1 cellular context compared by ENCODE assay signal in the genomic region with DNA sequence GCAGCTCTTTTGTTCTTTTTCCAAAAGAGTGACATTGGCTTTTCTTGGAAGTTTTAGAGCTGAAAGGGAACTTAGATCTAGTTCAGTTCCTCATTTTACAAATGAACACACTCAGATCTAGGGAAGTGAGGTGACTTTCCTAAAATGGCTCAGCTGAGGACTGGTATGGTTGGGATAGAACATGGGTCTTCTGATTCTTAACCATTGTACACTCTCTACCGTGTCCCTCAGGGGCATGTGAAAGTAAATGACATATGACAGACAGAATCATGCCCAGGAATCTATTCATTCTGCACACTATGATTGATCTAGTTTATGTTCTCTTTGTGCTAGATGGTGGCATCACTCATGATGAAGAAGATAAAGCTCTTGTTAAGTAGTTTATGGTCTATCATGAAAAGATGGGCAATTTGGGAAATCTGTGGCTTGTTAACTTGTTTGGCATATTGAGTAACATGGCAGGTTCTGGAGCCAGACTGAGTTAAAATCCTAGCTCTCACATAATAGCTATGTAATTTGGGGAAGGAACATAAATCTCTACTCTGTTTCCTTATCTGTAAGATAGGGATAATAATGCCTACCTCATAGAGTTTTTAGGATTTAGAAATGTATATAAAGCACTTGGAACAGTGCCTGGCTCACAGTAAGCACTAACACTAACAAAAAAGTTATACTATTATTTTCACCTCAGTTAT.
A peak's percentile ranks its signal among the peaks of the same experiment; 100 is the strongest.
TF ChIP-seq lines count a peak whose summit lies in the region.

No MANE protein-coding gene starts in this region.

TF ChIP-seq in K562, 482 proteins besides CTCF, POLR2A, EP300 and RAD21:
- TF ChIP-seq PHTF2 (CRISPR knock-in tag; IDR thresholded peaks at IDR 0.05) (0 out of 2 replicates have a peak, but pooled peaks have one; percentile 38), CREB1 (IDR thresholded peaks at IDR 0.05) (no peak), CREB1 (CRISPR knock-in tag; IDR thresholded peaks at IDR 0.05) (no peak), JUND (IDR thresholded peaks at IDR 0.05; ENCODE audit: borderline replicate concordance, low read depth, low read length) (no peak), JUND (tag; IDR thresholded peaks at IDR 0.05; ENCODE audit: borderline replicate concordance, low read depth, low read length) (0 out of 3 replicates have a peak, but pooled peaks have one; percentile 9), PRMT5 (CRISPR knock-in tag; IDR thresholded peaks at IDR 0.05) (no peak), SPI1 (IDR thresholded peaks at IDR 0.05; ENCODE audit: borderline replicate concordance, low read depth, low read length) (peak; percentile 94)
- TF ChIP-seq, protein P1, sequence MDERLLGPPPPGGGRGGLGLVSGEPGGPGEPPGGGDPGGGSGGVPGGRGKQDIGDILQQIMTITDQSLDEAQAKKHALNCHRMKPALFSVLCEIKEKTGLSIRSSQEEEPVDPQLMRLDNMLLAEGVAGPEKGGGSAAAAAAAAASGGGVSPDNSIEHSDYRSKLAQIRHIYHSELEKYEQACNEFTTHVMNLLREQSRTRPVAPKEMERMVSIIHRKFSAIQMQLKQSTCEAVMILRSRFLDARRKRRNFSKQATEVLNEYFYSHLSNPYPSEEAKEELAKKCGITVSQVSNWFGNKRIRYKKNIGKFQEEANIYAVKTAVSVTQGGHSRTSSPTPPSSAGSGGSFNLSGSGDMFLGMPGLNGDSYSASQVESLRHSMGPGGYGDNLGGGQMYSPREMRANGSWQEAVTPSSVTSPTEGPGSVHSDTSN (CRISPR knock-in tag; IDR thresholded peaks at IDR 0.05; ENCODE audit: low read depth), result no peak
- TF ChIP-seq, protein P1 (tag; conservative IDR thresholded peaks at IDR 0.05; ENCODE audit: low read depth), result 0 out of 2 replicates have a peak, but pooled peaks have one; percentile 9
